Comparison of ENCODE assay signal across 9 cellular contexts in the genomic region with DNA sequence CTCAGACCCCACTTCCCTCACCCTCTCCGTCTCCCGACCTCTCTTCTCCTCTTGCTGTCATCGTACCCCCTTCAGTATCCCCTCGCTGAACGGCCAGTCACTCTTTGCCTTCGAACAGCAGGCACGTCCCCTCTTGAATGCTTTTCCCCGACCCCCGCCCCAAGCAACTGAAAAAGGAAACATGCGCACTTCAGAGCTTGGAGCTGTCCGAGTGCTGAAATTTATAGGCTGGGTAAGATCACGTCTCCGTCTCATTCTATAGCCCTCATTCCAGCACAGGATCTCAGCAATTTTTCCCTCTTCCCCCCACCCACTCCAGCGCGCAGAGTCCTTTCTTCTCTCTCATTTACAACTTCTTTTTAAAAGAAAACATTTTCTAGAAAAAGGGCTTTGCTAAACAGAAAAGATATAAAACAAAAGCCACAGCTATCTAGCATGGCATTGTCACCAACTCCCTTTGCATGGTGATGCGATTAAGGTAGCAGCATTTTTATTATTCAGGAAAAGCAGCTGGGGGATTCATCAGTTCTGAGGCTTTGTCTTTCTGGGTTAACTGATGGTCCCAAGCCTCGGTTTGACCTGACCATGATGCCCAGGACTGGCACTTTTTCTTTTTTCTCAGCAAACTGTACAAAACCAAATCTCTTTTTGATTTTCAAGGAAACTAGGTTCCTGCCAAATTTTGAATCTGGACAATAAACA. TPM values are rescaled to one million over a fixed set of nuclear protein-coding genes. Genes with fewer than 3 reads are reported as not detected.
DNase-seq lines count a peak whose midpoint lies in the region; ATAC-seq and TF ChIP-seq lines count a peak whose summit lies in the region.
"Had no signal": no experiment of that assay in that cellular context is flagged by ENCODE, and none has a peak within 500 bp of the region (broad histone marks: within the 10 kb centered on the region; RNA-seq: fewer than 3 reads in every experiment).

A gene (plus strand): TSS at position 249 of the 702 bp plus-strand sequence. CDS start 522 bp downstream, outside the sequence.

- H3K27ac ChIP-seq in HCT116 (ENCODE audit: low read depth, low read length) (no peak within 1 kb of the TSS), PC-9 (no peak within 1 kb of the TSS)

- ATAC-seq in HCT116 = no peak
- peak; percentile 71 for ATAC-seq in left colon
- no peak for ATAC-seq in HG03571 (IDR thresholded peaks at IDR 0.05; ENCODE audit: unreplicated experiment)
- ATAC-seq in GM21825 (IDR thresholded peaks at IDR 0.05; ENCODE audit: unreplicated experiment) = no peak

- no peaks in the 10 kb centered on the region for H3K27me3 Mint-ChIP-seq in activated T-helper 1 cell treated with anti-CD3 and anti-CD28 coated beads, Interleukin-12 subunit alpha, Interleukin-12 subunit beta, Interleukin-2, Interleukin-4 antibody, amounts not matched to agents 30 ng/mL and 10 ng/mL and 1 ng/mL, durations not matched to agents 14 hours and 24 hours and 36 hours (ENCODE audit: insufficient read depth)
- H3K27me3 Mint-ChIP-seq in T-helper 2 cell treated with Interferon-gamma antibody and Interleukin-4, amounts not matched to agents 5 μg/mL and 100 μg/mL, for 36 hours (ENCODE audit: low read depth) = peaks cover 3% of the 10 kb centered on the region

- TF ChIP-seq CTCF in HCT116 (IDR thresholded peaks at IDR 0.05 in 2 of 3, conservative IDR thresholded peaks at IDR 0.05 in 1 of 3; ENCODE audit: borderline replicate concordance in 1 of 3, insufficient read depth in 1 of 3, low read depth in 2 of 3, low read length in 2 of 3) (no peak), PC-9 (conservative IDR thresholded peaks at IDR 0.05) (no peak)

- no peaks in the 10 kb centered on the region for H3K27me3 ChIP-seq in HCT116 (ENCODE audit: insufficient read depth, low read length)
- H3K27me3 ChIP-seq in PC-9 (ENCODE audit: insufficient read depth, low read depth) = no peaks in the 10 kb centered on the region

- H4K20me1 ChIP-seq in HCT116 (ENCODE audit: insufficient read depth) = no peaks in the 10 kb centered on the region
- no peaks in the 10 kb centered on the region for H4K20me1 ChIP-seq in PC-9 (ENCODE audit: insufficient read depth)

- H3K4me3 Mint-ChIP-seq in activated T-helper 1 cell treated with anti-CD3 and anti-CD28 coated beads, Interleukin-12 subunit alpha, Interleukin-12 subunit beta, Interleukin-2, Interleukin-4 antibody, amounts not matched to agents 30 ng/mL and 10 ng/mL and 1 ng/mL, durations not matched to agents 14 hours and 24 hours and 36 hours = peak within 1 kb of the TSS; percentile 64
- no peak within 1 kb of the TSS for H3K4me3 Mint-ChIP-seq in T-helper 2 cell treated with Interferon-gamma antibody and Interleukin-4, amounts not matched to agents 5 μg/mL and 100 μg/mL, for 36 hours

- no TSS peak for BruUV-seq in HCT116 (replicated peaks; lab: Mats Ljungman, UMichigan)
- BruUV-seq in PC-9 (replicated peaks; lab: Mats Ljungman, UMichigan) = no TSS peak

- H3K9me3 ChIP-seq in HCT116 (ENCODE audit: control insufficient read depth in 1 of 2, insufficient read depth in 1 of 2, low read depth in 1 of 2, low read length in 2 of 2) (no peaks in the 10 kb centered on the region), PC-9 (ENCODE audit: insufficient read depth, low read depth) (no peaks in the 10 kb centered on the region)

- H3K9me3 Mint-ChIP-seq in activated T-helper 1 cell treated with anti-CD3 and anti-CD28 coated beads, Interleukin-12 subunit alpha, Interleukin-12 subunit beta, Interleukin-2, Interleukin-4 antibody, amounts not matched to agents 30 ng/mL and 10 ng/mL and 1 ng/mL, durations not matched to agents 14 hours and 24 hours and 36 hours = no peaks in the 10 kb centered on the region
- H3K9me3 Mint-ChIP-seq in T-helper 2 cell treated with Interferon-gamma antibody and Interleukin-4, amounts not matched to agents 5 μg/mL and 100 μg/mL, for 36 hours = no peaks in the 10 kb centered on the region

- H3K9ac ChIP-seq in HCT116 (ENCODE audit: low read length) = no peak within 1 kb of the TSS

- intact Hi-C loops in HCT116 (cut with micrococcal nuclease) = loop anchor here (2.0 kb wide), 1 partner anchor 435 kb away; no protein-coding TSS in a partner anchor
- intact Hi-C loops in activated T-helper 1 cell treated with anti-CD3 and anti-CD28 coated beads, Interleukin-12 subunit alpha, Interleukin-12 subunit beta, Interleukin-2, Interleukin-4 antibody, amounts not matched to agents 30 ng/mL and 10 ng/mL and 1 ng/mL, durations not matched to agents 14 hours and 24 hours and 36 hours (cut with micrococcal nuclease) = no loop called here
- intact Hi-C loops in left colon (cut with DNase I, micrococcal nuclease) = no loop called here
- intact Hi-C loops in PC-9 (cut with micrococcal nuclease; ENCODE audit: unreplicated experiment) = loop anchor here (2.0 kb wide), 1 partner anchor 435 kb away; no protein-coding TSS in a partner anchor

- H3K4me2 ChIP-seq in HCT116 (ENCODE audit: low read length) (no peak within 1 kb of the TSS), PC-9 (no peak within 1 kb of the TSS)

- CTCF ChIA-PET in HCT116 (lab: Charles Lee) = interaction anchor here (0.7 to 1.5 kb wide), 4 partner anchors 168 to 500 kb away, joined by 3 to 4 read pairs (median 3); a partner anchor contains a TSS
- CTCF ChIA-PET in PC-9 (lab: Charles Lee) = no interaction called here

- DNase-seq in AG08395 (ENCODE audit: low spot score) (peak; percentile 18), HCT116 (ENCODE audit: low read depth, low spot score) (no peak), left colon (peak in 1 of 2 donors; percentile 25), PC-9 (no peak)
- DNase-seq in activated T-helper 1 cell treated with anti-CD3 and anti-CD28 coated beads, Interleukin-12 subunit alpha, Interleukin-12 subunit beta, Interleukin-2, Interleukin-4 antibody, amounts not matched to agents 30 ng/mL and 10 ng/mL and 1 ng/mL, durations not matched to agents 14 hours and 24 hours and 36 hours (ENCODE audit: low spot score) = no peak
- DNase-seq in T-helper 2 cell treated with Interferon-gamma antibody and Interleukin-4, amounts not matched to agents 5 μg/mL and 100 μg/mL, for 36 hours (ENCODE audit: low spot score) = no peak

- H3K27ac Mint-ChIP-seq in activated T-helper 1 cell treated with anti-CD3 and anti-CD28 coated beads, Interleukin-12 subunit alpha, Interleukin-12 subunit beta, Interleukin-2, Interleukin-4 antibody, amounts not matched to agents 30 ng/mL and 10 ng/mL and 1 ng/mL, durations not matched to agents 14 hours and 24 hours and 36 hours = no peak within 1 kb of the TSS
- H3K27ac Mint-ChIP-seq in T-helper 2 cell treated with Interferon-gamma antibody and Interleukin-4, amounts not matched to agents 5 μg/mL and 100 μg/mL, for 36 hours = no peak within 1 kb of the TSS

- H3K79me2 ChIP-seq in HCT116 (ENCODE audit: insufficient read depth, low read length) (no peaks in the 10 kb centered on the region), PC-9 (ENCODE audit: low read depth) (no peaks in the 10 kb centered on the region)

- H3K4me3 ChIP-seq in HCT116 (replicated peaks in 1 of 2; ENCODE audit: low read depth in 1 of 2, low read length in 2 of 2) (no peak within 1 kb of the TSS), PC-9 (no peak within 1 kb of the TSS)

- RAD21 ChIA-PET in HCT116 (lab: Charles Lee; ENCODE audit: low non-redundant PET in 1 of 2, low total read pairs in 2 of 2, uncharacterized antibody in 2 of 2, unreplicated experiment in 2 of 2) = no interaction called here

- no peak for TF ChIP-seq RAD21 in HCT116 (IDR thresholded peaks at IDR 0.05; ENCODE audit: low read depth)

- POLR2A ChIA-PET in HCT116 (lab: Charles Lee) = no interaction called here
- POLR2A ChIA-PET in PC-9 (lab: Charles Lee; ENCODE audit: unreplicated experiment) = no interaction called here

- H3K4me1 Mint-ChIP-seq in activated T-helper 1 cell treated with anti-CD3 and anti-CD28 coated beads, Interleukin-12 subunit alpha, Interleukin-12 subunit beta, Interleukin-2, Interleukin-4 antibody, amounts not matched to agents 30 ng/mL and 10 ng/mL and 1 ng/mL, durations not matched to agents 14 hours and 24 hours and 36 hours (ENCODE audit: low read depth) = no peaks in the 10 kb centered on the region
- H3K4me1 Mint-ChIP-seq in T-helper 2 cell treated with Interferon-gamma antibody and Interleukin-4, amounts not matched to agents 5 μg/mL and 100 μg/mL, for 36 hours (ENCODE audit: low read depth) = peaks cover 1% of the 10 kb centered on the region

- no peaks in the 10 kb centered on the region for H3K36me3 ChIP-seq in HCT116 (ENCODE audit: control insufficient read depth in 1 of 2, insufficient read depth in 2 of 2, low read length in 2 of 2)
- no peaks in the 10 kb centered on the region for H3K36me3 ChIP-seq in PC-9 (ENCODE audit: low read depth)

- H3K4me1 ChIP-seq in HCT116 (ENCODE audit: control insufficient read depth in 1 of 2, insufficient read depth in 2 of 2, low read length in 2 of 2) = no peaks in the 10 kb centered on the region
- no peaks in the 10 kb centered on the region for H3K4me1 ChIP-seq in PC-9 (replicated peaks; ENCODE audit: insufficient read depth)

- H2AFZ ChIP-seq in HCT116 (ENCODE audit: low read depth, low read length, poor library complexity, severe bottlenecking) = no peak within 1 kb of the TSS
- H2AFZ ChIP-seq in PC-9 = no peak within 1 kb of the TSS

- no peak for TF ChIP-seq POLR2A in HCT116 (IDR thresholded peaks at IDR 0.05; ENCODE audit: borderline replicate concordance, extremely low read depth, insufficient read depth, insufficient read length)

- no peaks in the 10 kb centered on the region for H3F3A ChIP-seq in PC-9 (ENCODE audit: insufficient read depth, low read depth)

- no peaks in the 10 kb centered on the region for H3K36me3 Mint-ChIP-seq in activated T-helper 1 cell treated with anti-CD3 and anti-CD28 coated beads, Interleukin-12 subunit alpha, Interleukin-12 subunit beta, Interleukin-2, Interleukin-4 antibody, amounts not matched to agents 30 ng/mL and 10 ng/mL and 1 ng/mL, durations not matched to agents 14 hours and 24 hours and 36 hours (ENCODE audit: low read depth)
- H3K36me3 Mint-ChIP-seq in T-helper 2 cell treated with Interferon-gamma antibody and Interleukin-4, amounts not matched to agents 5 μg/mL and 100 μg/mL, for 36 hours (ENCODE audit: low read depth) = no peaks in the 10 kb centered on the region

- no peaks in the 10 kb centered on the region for H3K9me2 ChIP-seq in HCT116 (ENCODE audit: insufficient read depth)
- H3K9me2 ChIP-seq in PC-9 (ENCODE audit: insufficient read depth) = no peaks in the 10 kb centered on the region

RNA-seq across cellular contexts. Expression of the gene that starts here (rescaled TPM):
- total RNA-seq in HCT116 (2021; ENCODE audit: unreplicated experiment) (not detected), left colon (1 to 10 TPM; 1.0 to 1.6 TPM), PC-9 (2021) (not detected in 2 replicates)
- polyA plus RNA-seq in HCT116 (2012) = not detected in 2 replicates
- not detected in 2 replicates for total RNA-seq in activated T-helper 1 cell treated with anti-CD3 and anti-CD28 coated beads, Interleukin-12 subunit alpha, Interleukin-12 subunit beta, Interleukin-2, Interleukin-4 antibody, amounts not matched to agents 30 ng/mL and 10 ng/mL and 1 ng/mL, durations not matched to agents 14 hours and 24 hours and 36 hours
- total RNA-seq: dermis microvascular lymphatic vessel endothelial cell had no signal

Comparison
In these comparisons a context has a peak if more than half of its experiments do, and no peak if none do; other contexts are left out.
1. intact Hi-C loops: an anchor here in HCT116 (2.0 kb wide) and PC-9 (2.0 kb wide); none called in activated T-helper 1 cell treated with anti-CD3 and anti-CD28 coated beads, Interleukin-12 subunit alpha, Interleukin-12 subunit beta, Interleukin-2, Interleukin-4 antibody, amounts not matched to agents 30 ng/mL and 10 ng/mL and 1 ng/mL, durations not matched to agents 14 hours and 24 hours and 36 hours and left colon.